In genomic region chr7:146960747-146961416, GRCh38 we compare ENCODE assay signal across 1 cellular context.
TF ChIP-seq lines count a peak whose summit lies in the region.

No MANE protein-coding gene starts in this region.

TF ChIP-seq in SK-N-SH, 30 proteins besides CTCF, POLR2A, EP300 and RAD21 (continued from another document):
- TF ChIP-seq USF1 (IDR thresholded peaks at IDR 0.05; ENCODE audit: borderline replicate concordance, low read depth): no peak
- no peak for TF ChIP-seq TEAD4 (IDR thresholded peaks at IDR 0.05; ENCODE audit: borderline replicate concordance, insufficient read depth)
- TF ChIP-seq NRF1 (IDR thresholded peaks at IDR 0.05; ENCODE audit: low read depth, low read length): no peak
- no peak; the same call in 1 of the 2 replicates for TF ChIP-seq ELF1 (IDR thresholded peaks at IDR 0.05)
- no peak for TF ChIP-seq NFIC (IDR thresholded peaks at IDR 0.05; ENCODE audit: borderline replicate concordance)
- no peak for TF ChIP-seq YY1 (IDR thresholded peaks at IDR 0.05; ENCODE audit: low read depth)
- no peak for TF ChIP-seq FOXM1 (IDR thresholded peaks at IDR 0.05; ENCODE audit: low read depth)
- TF ChIP-seq MXI1 (IDR thresholded peaks at IDR 0.05; ENCODE audit: low read depth, low read length): no peak
